ENCODE assay signal across 12 cellular contexts in genomic region chr16:90107060-90107459, GRCh38. TPM values are rescaled to one million over a fixed set of nuclear protein-coding genes. Genes with fewer than 3 reads are reported as not detected.
"Had no signal": no experiment of that assay in that cellular context is flagged by ENCODE, and none has a peak within 500 bp of the region (broad histone marks: within the 10 kb centered on the region; RNA-seq: fewer than 3 reads in every experiment).

No MANE protein-coding gene starts in this region.

RNA-seq across cellular contexts. Expression of gene PRDM7, which starts 29.9 kb away (rescaled TPM):
- total RNA-seq: activated CD4-positive, alpha-beta memory T cell treated with anti-CD3 and anti-CD28 coated beads, Interleukin-2, amount 10 ng/mL, durations not matched to agents 7 days and 5 days; activated CD8-positive, alpha-beta memory T cell treated with anti-CD3 and anti-CD28 coated beads for 36 hours; activated naive CD8-positive, alpha-beta T cell treated with anti-CD3 and anti-CD28 coated beads, Interleukin-2, amount 10 ng/mL, durations not matched to agents 7 days and 5 days; activated T-cell treated with anti-CD3 and anti-CD28 coated beads, Interleukin-2, amount 50 U/mL, for 72 hours; activated T-helper 2 cell treated with anti-CD3 and anti-CD28 coated beads, Interferon-gamma antibody, Interleukin-2, Interleukin-4, amounts not matched to agents 10 μg/mL and 5 μg/mL and 100 μg/mL, durations not matched to agents 14 hours and 24 hours and 36 hours; ascending aorta; breast epithelium; cardiac septum; M059J; Right ventricle myocardium inferior; RPMI7951 had no signal
- polyA plus RNA-seq: adipose tissue had no signal
